Comparison of ENCODE assay signal across 8 cellular contexts in genomic region chr16:1378087-1378803, GRCh38. TPM values are rescaled to one million over a fixed set of nuclear protein-coding genes. Genes with fewer than 3 reads are reported as not detected.
DNase-seq lines count a peak whose midpoint lies in the region; ATAC-seq and TF ChIP-seq lines count a peak whose summit lies in the region.

No MANE protein-coding gene starts in this region.

- ATAC-seq in Right ventricle myocardium superior (ENCODE audit: poor library complexity) = peak; percentile 3
- no peak for ATAC-seq in upper lobe of left lung (ENCODE audit: low FRiP score in 2 of 2)
- ATAC-seq in HG03039 (IDR thresholded peaks at IDR 0.05; ENCODE audit: unreplicated experiment) = no peak
- no peak for ATAC-seq in GM21515 (IDR thresholded peaks at IDR 0.05; ENCODE audit: unreplicated experiment)

- WGBS in upper lobe of left lung, 2 donors = 96 to 97% methylated on average over 17 to 24 of the region's 25 CpGs

- peak overlapping the region; percentile 71 for H3K4me3 ChIP-seq in iPS-18a (ENCODE audit: low read length)
- peak overlapping the region in 3 of 4 donors; percentile 59 to 63 (median 59) for H3K4me3 ChIP-seq in upper lobe of left lung

- no peak for TF ChIP-seq EP300 in upper lobe of left lung (IDR thresholded peaks at IDR 0.05)

- no peaks in the 10 kb centered on the region for H3K9me3 Mint-ChIP-seq in activated T-helper 2 cell treated with anti-CD3 and anti-CD28 coated beads, Interferon-gamma antibody, Interleukin-2, Interleukin-4, amounts not matched to agents 10 μg/mL and 5 μg/mL and 100 μg/mL, durations not matched to agents 14 hours and 24 hours and 36 hours

- peaks cover 12% of the 10 kb centered on the region for H3K4me1 Mint-ChIP-seq in activated T-helper 2 cell treated with anti-CD3 and anti-CD28 coated beads, Interferon-gamma antibody, Interleukin-2, Interleukin-4, amounts not matched to agents 10 μg/mL and 5 μg/mL and 100 μg/mL, durations not matched to agents 14 hours and 24 hours and 36 hours (ENCODE audit: low read depth)

- H3K27me3 Mint-ChIP-seq in activated T-helper 2 cell treated with anti-CD3 and anti-CD28 coated beads, Interferon-gamma antibody, Interleukin-2, Interleukin-4, amounts not matched to agents 10 μg/mL and 5 μg/mL and 100 μg/mL, durations not matched to agents 14 hours and 24 hours and 36 hours (ENCODE audit: low read depth) = no peaks in the 10 kb centered on the region

- TF ChIP-seq CTCF in upper lobe of left lung (IDR thresholded peaks at IDR 0.05) = no peak

- TF ChIP-seq POLR2A in upper lobe of left lung (IDR thresholded peaks at IDR 0.05) = no peak

- no peak overlapping the region for H3K27ac ChIP-seq in iPS-18a (ENCODE audit: low read length)
- H3K27ac ChIP-seq in upper lobe of left lung = peak overlapping the region in 3 of 4 donors; percentile 8 to 82 (median 62)

- no peaks in the 10 kb centered on the region for H3K9me3 ChIP-seq in iPS-18a (ENCODE audit: control insufficient read depth, low read depth, low read length)
- H3K9me3 ChIP-seq in upper lobe of left lung = no peaks in the 10 kb centered on the region

- H3K36me3 ChIP-seq in iPS-18a (ENCODE audit: control insufficient read depth, low read depth, low read length) (no peaks in the 10 kb centered on the region), upper lobe of left lung (peaks cover 12 to 37% (median 24%) of the 10 kb centered on the region in 4 donors)

- peak overlapping the region; percentile 90 for H3K9ac ChIP-seq in iPS-18a (ENCODE audit: low read length)

- peak overlapping the region; percentile 88 for H3K4me3 Mint-ChIP-seq in activated T-helper 2 cell treated with anti-CD3 and anti-CD28 coated beads, Interferon-gamma antibody, Interleukin-2, Interleukin-4, amounts not matched to agents 10 μg/mL and 5 μg/mL and 100 μg/mL, durations not matched to agents 14 hours and 24 hours and 36 hours (ENCODE audit: low read depth)

- peaks cover 8% of the 10 kb centered on the region for H3K36me3 Mint-ChIP-seq in activated T-helper 2 cell treated with anti-CD3 and anti-CD28 coated beads, Interferon-gamma antibody, Interleukin-2, Interleukin-4, amounts not matched to agents 10 μg/mL and 5 μg/mL and 100 μg/mL, durations not matched to agents 14 hours and 24 hours and 36 hours (ENCODE audit: low read depth)

- H3K4me1 ChIP-seq in iPS-18a (ENCODE audit: control insufficient read depth, low read depth, low read length) (peaks cover 15% of the 10 kb centered on the region), upper lobe of left lung (peaks cover 13 to 25% (median 21%) of the 10 kb centered on the region in 4 donors)

- intact Hi-C loops in Right ventricle myocardium superior (cut with DNase I) (no loop called here), cardiac septum (cut with DNase I) (no loop called here)
- intact Hi-C loops in activated T-helper 2 cell treated with anti-CD3 and anti-CD28 coated beads, Interferon-gamma antibody, Interleukin-2, Interleukin-4, amounts not matched to agents 10 μg/mL and 5 μg/mL and 100 μg/mL, durations not matched to agents 14 hours and 24 hours and 36 hours (cut with micrococcal nuclease) = loop anchor here (2.0 kb wide), 1 partner anchor 69 kb away; the partner anchor contains the start of gene UBE2I

- H3K27ac Mint-ChIP-seq in activated T-helper 2 cell treated with anti-CD3 and anti-CD28 coated beads, Interferon-gamma antibody, Interleukin-2, Interleukin-4, amounts not matched to agents 10 μg/mL and 5 μg/mL and 100 μg/mL, durations not matched to agents 14 hours and 24 hours and 36 hours = peak overlapping the region; percentile 88

- H3K27me3 ChIP-seq in iPS-18a (ENCODE audit: control insufficient read depth, insufficient read depth, low read length) = peaks cover 8% of the 10 kb centered on the region
- no peaks in the 10 kb centered on the region for H3K27me3 ChIP-seq in upper lobe of left lung

- no peak for DNase-seq in Right ventricle myocardium superior
- DNase-seq in cardiac septum (ENCODE audit: low spot score) = no peak
- DNase-seq in activated T-helper 2 cell treated with anti-CD3 and anti-CD28 coated beads, Interferon-gamma antibody, Interleukin-2, Interleukin-4, amounts not matched to agents 10 μg/mL and 5 μg/mL and 100 μg/mL, durations not matched to agents 14 hours and 24 hours and 36 hours (ENCODE audit: low spot score) = no peak
- DNase-seq in upper lobe of left lung = no peak
- no peak for DNase-seq in NCI-H2081 treated with DMSO at 0.1 percent for 48 hours (lab: John Stamatoyannopoulos, UW)

RNA-seq across cellular contexts. Expression of gene GNPTG, which starts 26.5 kb away (rescaled TPM):
- total RNA-seq in Right ventricle myocardium superior (30.3 TPM), cardiac septum (32.3 TPM), upper lobe of left lung (100 to 1,000 TPM in 1 of 6 donors, 10 to 100 TPM in 5; 32.8 to 106 (median 93.0) TPM)
- total RNA-seq in activated T-helper 2 cell treated with anti-CD3 and anti-CD28 coated beads, Interferon-gamma antibody, Interleukin-2, Interleukin-4, amounts not matched to agents 10 μg/mL and 5 μg/mL and 100 μg/mL, durations not matched to agents 14 hours and 24 hours and 36 hours = 21.3 and 24.1 TPM in 2 replicates

RNA-seq across cellular contexts. Expression of gene TSR3, which starts 26.6 kb away (rescaled TPM):
- total RNA-seq in Right ventricle myocardium superior (52.6 TPM), cardiac septum (55.0 TPM), upper lobe of left lung (10 to 100 TPM; 55.6 to 74.5 (median 65.1) TPM)
- 64.1 and 72.9 TPM in 2 replicates for total RNA-seq in activated T-helper 2 cell treated with anti-CD3 and anti-CD28 coated beads, Interferon-gamma antibody, Interleukin-2, Interleukin-4, amounts not matched to agents 10 μg/mL and 5 μg/mL and 100 μg/mL, durations not matched to agents 14 hours and 24 hours and 36 hours

RNA-seq across cellular contexts. Expression of gene UNKL, which starts 36.3 kb away (rescaled TPM):
- 13.6 TPM for total RNA-seq in Right ventricle myocardium superior
- 7.4 TPM for total RNA-seq in cardiac septum
- total RNA-seq in activated T-helper 2 cell treated with anti-CD3 and anti-CD28 coated beads, Interferon-gamma antibody, Interleukin-2, Interleukin-4, amounts not matched to agents 10 μg/mL and 5 μg/mL and 100 μg/mL, durations not matched to agents 14 hours and 24 hours and 36 hours = 36.3 and 44.6 TPM in 2 replicates
- 10 to 100 TPM in 5 of 6 donors, 1 to 10 TPM in 1; 7.6 to 83.8 (median 28.0) TPM for total RNA-seq in upper lobe of left lung

RNA-seq across cellular contexts. Expression of gene UQCC4, which starts 42.3 kb away (rescaled TPM):
- total RNA-seq in Right ventricle myocardium superior (14.7 TPM), cardiac septum (11.6 TPM), upper lobe of left lung (10 to 100 TPM in 3 of 6 donors, 1 to 10 TPM in 3; 3.1 to 16.3 (median 9.9) TPM)
- 17.8 and 21.3 TPM in 2 replicates for total RNA-seq in activated T-helper 2 cell treated with anti-CD3 and anti-CD28 coated beads, Interferon-gamma antibody, Interleukin-2, Interleukin-4, amounts not matched to agents 10 μg/mL and 5 μg/mL and 100 μg/mL, durations not matched to agents 14 hours and 24 hours and 36 hours

RNA-seq across cellular contexts. Expression of gene BAIAP3, which starts 44.8 kb away (rescaled TPM):
- total RNA-seq in Right ventricle myocardium superior (3.7 TPM), cardiac septum (3.8 TPM), upper lobe of left lung (10 to 100 TPM in 3 of 6 donors, 1 to 10 TPM in 3; 3.2 to 57.6 (median 11.5) TPM)
- total RNA-seq in activated T-helper 2 cell treated with anti-CD3 and anti-CD28 coated beads, Interferon-gamma antibody, Interleukin-2, Interleukin-4, amounts not matched to agents 10 μg/mL and 5 μg/mL and 100 μg/mL, durations not matched to agents 14 hours and 24 hours and 36 hours = 0.21 and 0.32 TPM in 2 replicates
